1 cellular context compared by ENCODE assay signal in genomic region chr6:12020187-12020791, GRCh38.
TF ChIP-seq lines count a peak whose summit lies in the region.

No MANE protein-coding gene starts in this region.

TF ChIP-seq in K562, 482 proteins besides CTCF, POLR2A, EP300 and RAD21 (continued from another document and continues in another):
- TF ChIP-seq ZNF764 (CRISPR knock-in tag; IDR thresholded peaks at IDR 0.05; ENCODE audit: low read depth) = no peak
- TF ChIP-seq ZBTB34 (CRISPR knock-in tag; IDR thresholded peaks at IDR 0.05) = no peak
- TF ChIP-seq, protein P1, sequence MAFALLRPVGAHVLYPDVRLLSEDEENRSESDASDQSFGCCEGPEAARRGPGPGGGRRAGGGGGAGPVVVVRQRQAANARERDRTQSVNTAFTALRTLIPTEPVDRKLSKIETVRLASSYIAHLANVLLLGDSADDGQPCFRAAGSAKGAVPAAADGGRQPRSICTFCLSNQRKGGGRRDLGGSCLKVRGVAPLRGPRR (CRISPR knock-in tag; IDR thresholded peaks at IDR 0.05) = no peak
- TF ChIP-seq SP2 (IDR thresholded peaks at IDR 0.05; ENCODE audit: extremely low read depth, low read depth, low read length, poor library complexity, severe bottlenecking) = no peak
- TF ChIP-seq, protein P2, sequence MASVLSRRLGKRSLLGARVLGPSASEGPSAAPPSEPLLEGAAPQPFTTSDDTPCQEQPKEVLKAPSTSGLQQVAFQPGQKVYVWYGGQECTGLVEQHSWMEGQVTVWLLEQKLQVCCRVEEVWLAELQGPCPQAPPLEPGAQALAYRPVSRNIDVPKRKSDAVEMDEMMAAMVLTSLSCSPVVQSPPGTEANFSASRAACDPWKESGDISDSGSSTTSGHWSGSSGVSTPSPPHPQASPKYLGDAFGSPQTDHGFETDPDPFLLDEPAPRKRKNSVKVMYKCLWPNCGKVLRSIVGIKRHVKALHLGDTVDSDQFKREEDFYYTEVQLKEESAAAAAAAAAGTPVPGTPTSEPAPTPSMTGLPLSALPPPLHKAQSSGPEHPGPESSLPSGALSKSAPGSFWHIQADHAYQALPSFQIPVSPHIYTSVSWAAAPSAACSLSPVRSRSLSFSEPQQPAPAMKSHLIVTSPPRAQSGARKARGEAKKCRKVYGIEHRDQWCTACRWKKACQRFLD (CRISPR knock-in tag; IDR thresholded peaks at IDR 0.05) = peak; percentile 39; the same call in 1 of the 2 replicates
- no peak for TF ChIP-seq ZNF655 (CRISPR knock-in tag; IDR thresholded peaks at IDR 0.05)
- TF ChIP-seq CTBP1 (IDR thresholded peaks at IDR 0.05; ENCODE audit: borderline replicate concordance) = peak; percentile 50; the same call in 1 of the 2 replicates
- no peak for TF ChIP-seq NONO (IDR thresholded peaks at IDR 0.05; ENCODE audit: low read depth in 2 of 2, low read length in 1 of 2)
- TF ChIP-seq RREB1 (CRISPR knock-in tag; IDR thresholded peaks at IDR 0.05) = no peak
- no peak for TF ChIP-seq LCOR (CRISPR knock-in tag; IDR thresholded peaks at IDR 0.05)
- TF ChIP-seq, protein P3, sequence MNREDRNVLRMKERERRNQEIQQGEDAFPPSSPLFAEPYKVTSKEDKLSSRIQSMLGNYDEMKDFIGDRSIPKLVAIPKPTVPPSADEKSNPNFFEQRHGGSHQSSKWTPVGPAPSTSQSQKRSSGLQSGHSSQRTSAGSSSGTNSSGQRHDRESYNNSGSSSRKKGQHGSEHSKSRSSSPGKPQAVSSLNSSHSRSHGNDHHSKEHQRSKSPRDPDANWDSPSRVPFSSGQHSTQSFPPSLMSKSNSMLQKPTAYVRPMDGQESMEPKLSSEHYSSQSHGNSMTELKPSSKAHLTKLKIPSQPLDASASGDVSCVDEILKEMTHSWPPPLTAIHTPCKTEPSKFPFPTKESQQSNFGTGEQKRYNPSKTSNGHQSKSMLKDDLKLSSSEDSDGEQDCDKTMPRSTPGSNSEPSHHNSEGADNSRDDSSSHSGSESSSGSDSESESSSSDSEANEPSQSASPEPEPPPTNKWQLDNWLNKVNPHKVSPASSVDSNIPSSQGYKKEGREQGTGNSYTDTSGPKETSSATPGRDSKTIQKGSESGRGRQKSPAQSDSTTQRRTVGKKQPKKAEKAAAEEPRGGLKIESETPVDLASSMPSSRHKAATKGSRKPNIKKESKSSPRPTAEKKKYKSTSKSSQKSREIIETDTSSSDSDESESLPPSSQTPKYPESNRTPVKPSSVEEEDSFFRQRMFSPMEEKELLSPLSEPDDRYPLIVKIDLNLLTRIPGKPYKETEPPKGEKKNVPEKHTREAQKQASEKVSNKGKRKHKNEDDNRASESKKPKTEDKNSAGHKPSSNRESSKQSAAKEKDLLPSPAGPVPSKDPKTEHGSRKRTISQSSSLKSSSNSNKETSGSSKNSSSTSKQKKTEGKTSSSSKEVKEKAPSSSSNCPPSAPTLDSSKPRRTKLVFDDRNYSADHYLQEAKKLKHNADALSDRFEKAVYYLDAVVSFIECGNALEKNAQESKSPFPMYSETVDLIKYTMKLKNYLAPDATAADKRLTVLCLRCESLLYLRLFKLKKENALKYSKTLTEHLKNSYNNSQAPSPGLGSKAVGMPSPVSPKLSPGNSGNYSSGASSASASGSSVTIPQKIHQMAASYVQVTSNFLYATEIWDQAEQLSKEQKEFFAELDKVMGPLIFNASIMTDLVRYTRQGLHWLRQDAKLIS (CRISPR knock-in tag; IDR thresholded peaks at IDR 0.05) = no peak
- TF ChIP-seq FOXP4 (CRISPR knock-in tag; IDR thresholded peaks at IDR 0.05; ENCODE audit: borderline replicate concordance) = no peak
- TF ChIP-seq HNRNPH1 (optimal IDR thresholded peaks at IDR 0.05; ENCODE audit: low read depth, low read length) = no peak
- no peak for TF ChIP-seq TAF15 (IDR thresholded peaks at IDR 0.05; ENCODE audit: low read depth, low read length)
- peak; percentile 93 for TF ChIP-seq MGA (IDR thresholded peaks at IDR 0.05)
- TF ChIP-seq TEAD4 (IDR thresholded peaks at IDR 0.05; ENCODE audit: low read length) = peak; percentile 28; the same call in 1 of the 2 replicates
- TF ChIP-seq TEAD4 (CRISPR knock-in tag; IDR thresholded peaks at IDR 0.05; ENCODE audit: borderline replicate concordance) = no peak
